ENCODE assay signal across 8 cellular contexts in genomic region chr10:119597405-119598186, GRCh38. TPM values are rescaled to one million over a fixed set of nuclear protein-coding genes. Genes with fewer than 3 reads are reported as not detected.
DNase-seq lines count a peak whose midpoint lies in the region; ATAC-seq and TF ChIP-seq lines count a peak whose summit lies in the region.

No MANE protein-coding gene starts in this region.

- H3F3A ChIP-seq in smooth muscle cell (ENCODE audit: low read depth) = peaks cover 4% of the 10 kb centered on the region

- no peak overlapping the region for H2AFZ ChIP-seq in smooth muscle cell (ENCODE audit: low read depth)

- peaks cover 31% of the 10 kb centered on the region for H4K20me1 ChIP-seq in smooth muscle cell (ENCODE audit: low read depth)

- H3K9me3 ChIP-seq in left ventricle myocardium inferior (replicated peaks) (peaks cover 3% of the 10 kb centered on the region), RWPE2 (ENCODE audit: severe bottlenecking) (no peaks in the 10 kb centered on the region), smooth muscle cell (replicated peaks; ENCODE audit: low read depth) (no peaks in the 10 kb centered on the region)

- H3K79me2 ChIP-seq in smooth muscle cell (ENCODE audit: low read depth) = peaks cover 37% of the 10 kb centered on the region

- 48% methylated on average over 21 of the region's 21 CpGs for WGBS in smooth muscle cell (ENCODE audit: low lambda C conversion rate)

- ATAC-seq in left cardiac atrium = no peak
- ATAC-seq in RWPE2 (ENCODE audit: low read depth) = no peak
- ATAC-seq in omental fat pad (ENCODE audit: low FRiP score) = no peak

- intact Hi-C loops in left ventricle myocardium inferior (cut with micrococcal nuclease) (no loop called here), left cardiac atrium (cut with DNase I) (loop anchor here in 1 of 2 donors (5.0 kb wide), 1 partner anchor 55 kb away; the partner anchor contains the start of gene BAG3)

- TF ChIP-seq CTCF in left ventricle myocardium inferior (IDR thresholded peaks at IDR 0.05; ENCODE audit: borderline replicate concordance) = no peak
- TF ChIP-seq CTCF in RWPE2 (IDR thresholded peaks at IDR 0.05; ENCODE audit: poor library complexity, severe bottlenecking) = no peak
- TF ChIP-seq CTCF in fibroblast of the aortic adventitia (IDR thresholded peaks at IDR 0.05; ENCODE audit: insufficient read depth, low read length) = no peak
- TF ChIP-seq CTCF in smooth muscle cell (IDR thresholded peaks at IDR 0.05; ENCODE audit: borderline replicate concordance, insufficient read depth, poor library complexity, severe bottlenecking) = no peak
- no peak for TF ChIP-seq CTCF in omental fat pad (IDR thresholded peaks at IDR 0.05)

- peak overlapping the region; percentile 78 for H3K4me3 ChIP-seq in left ventricle myocardium inferior
- H3K4me3 ChIP-seq in RWPE2 (ENCODE audit: severe bottlenecking) = peak overlapping the region; percentile 77
- H3K4me3 ChIP-seq in fibroblast of the aortic adventitia (ENCODE audit: low read depth, low read length) = peak overlapping the region; percentile 93
- H3K4me3 ChIP-seq in smooth muscle cell = peak overlapping the region; percentile 64

- H3K27me3 ChIP-seq in left ventricle myocardium inferior (ENCODE audit: low read depth) (no peaks in the 10 kb centered on the region), RWPE2 (ENCODE audit: insufficient read depth, poor library complexity, severe bottlenecking) (no peaks in the 10 kb centered on the region), smooth muscle cell (ENCODE audit: low read depth) (no peaks in the 10 kb centered on the region)

- no peak overlapping the region for H3K9ac ChIP-seq in smooth muscle cell (ENCODE audit: low read depth)

- no peak for DNase-seq in left ventricle myocardium inferior
- DNase-seq in left cardiac atrium = no peak
- DNase-seq in RWPE2 (ENCODE audit: low spot score) = no peak
- no peak for DNase-seq in fibroblast of the aortic adventitia (ENCODE audit: low read depth)
- no peak for DNase-seq in smooth muscle cell (lab: John Stamatoyannopoulos, UW; ENCODE audit: unreplicated experiment)
- no peak for DNase-seq in NCI-H1694 (lab: John Stamatoyannopoulos, UW)
- no peak for DNase-seq in omental fat pad (ENCODE audit: low spot score)
- no peak for DNase-seq in hepatic stellate cell (ENCODE audit: low spot score)

- H3K27ac ChIP-seq in left ventricle myocardium inferior (replicated peaks) (peak overlapping the region; percentile 99), RWPE2 (ENCODE audit: poor library complexity, severe bottlenecking) (peak overlapping the region; percentile 81), smooth muscle cell (ENCODE audit: low read depth) (peak overlapping the region; percentile 90)

- peak overlapping the region; percentile 99 for H3K4me2 ChIP-seq in smooth muscle cell

- peaks cover 50% of the 10 kb centered on the region for H3K4me1 ChIP-seq in left ventricle myocardium inferior
- H3K4me1 ChIP-seq in RWPE2 (ENCODE audit: insufficient read depth, poor library complexity, severe bottlenecking) = peaks cover 31% of the 10 kb centered on the region
- H3K4me1 ChIP-seq in smooth muscle cell (ENCODE audit: low read depth) = peaks cover 27% of the 10 kb centered on the region

- H3K36me3 ChIP-seq in left ventricle myocardium inferior (peaks cover 9% of the 10 kb centered on the region), RWPE2 (ENCODE audit: low read depth) (peaks cover 29% of the 10 kb centered on the region), smooth muscle cell (ENCODE audit: low read depth) (no peaks in the 10 kb centered on the region)

RNA-seq across cellular contexts. Expression of gene TIAL1, which starts 0.8 kb away (rescaled TPM):
- 73.9 TPM for total RNA-seq in left ventricle myocardium inferior
- 10 to 100 TPM; 69.6 to 70.2 TPM for total RNA-seq in left cardiac atrium
- total RNA-seq in fibroblast of the aortic adventitia (ENCODE audit: low replicate concordance) = 48.7 and 60.1 TPM in 2 replicates
- 117 and 118 TPM in 2 replicates for total RNA-seq in smooth muscle cell
- 40.0 and 53.6 TPM in 2 replicates for polyA plus RNA-seq in smooth muscle cell
- 10 to 100 TPM; 62.0 to 90.8 (median 65.9) TPM for total RNA-seq in omental fat pad

RNA-seq across cellular contexts. Expression of gene BAG3, which starts 53.6 kb away (rescaled TPM):
- total RNA-seq in left ventricle myocardium inferior = 164 TPM
- total RNA-seq in left cardiac atrium = 100 to 1,000 TPM; 113 to 114 TPM
- 7.8 and 19.2 TPM in 2 replicates for total RNA-seq in fibroblast of the aortic adventitia (ENCODE audit: low replicate concordance)
- 24.4 and 25.5 TPM in 2 replicates for total RNA-seq in smooth muscle cell
- 70.1 and 73.7 TPM in 2 replicates for polyA plus RNA-seq in smooth muscle cell
- 10 to 100 TPM; 16.1 to 98.0 (median 58.8) TPM for total RNA-seq in omental fat pad

RNA-seq across cellular contexts. Expression of gene RGS10, which starts 55.1 kb away (rescaled TPM):
- total RNA-seq in left ventricle myocardium inferior = 5.6 TPM
- total RNA-seq in left cardiac atrium = 10 to 100 TPM in 1 of 2 donors, 1 to 10 TPM in 1; 7.0 to 12.5 TPM
- 42.0 and 42.4 TPM in 2 replicates for total RNA-seq in fibroblast of the aortic adventitia (ENCODE audit: low replicate concordance)
- 72.5 and 81.1 TPM in 2 replicates for total RNA-seq in smooth muscle cell
- polyA plus RNA-seq in smooth muscle cell = 31.6 and 40.2 TPM in 2 replicates
- 10 to 100 TPM; 12.3 to 40.2 (median 18.7) TPM for total RNA-seq in omental fat pad
